ENCODE assay signal across 2 cellular contexts in genomic region chr5:141960449-141961323, GRCh38.
TF ChIP-seq lines count a peak whose summit lies in the region.

No MANE protein-coding gene starts in this region.

TF ChIP-seq in IMR-90, 13 proteins besides CTCF, POLR2A, EP300 and RAD21:
- TF ChIP-seq SMC3 (IDR thresholded peaks at IDR 0.05; ENCODE audit: low read depth, low read length) (peak; percentile 94), RCOR1 (IDR thresholded peaks at IDR 0.05; ENCODE audit: insufficient replicate concordance, low read length) (no peak), MXI1 (IDR thresholded peaks at IDR 0.05; ENCODE audit: borderline replicate concordance, low read depth, low read length) (no peak), MAFK (IDR thresholded peaks at IDR 0.05; ENCODE audit: low read depth, low read length) (no peak), MAZ (IDR thresholded peaks at IDR 0.05; ENCODE audit: borderline replicate concordance, low read depth, low read length) (peak; percentile 60), USF2 (IDR thresholded peaks at IDR 0.05; ENCODE audit: low read depth, low read length) (no peak), FOS (IDR thresholded peaks at IDR 0.05; ENCODE audit: low read depth, low read length) (no peak), CHD1 (IDR thresholded peaks at IDR 0.05; ENCODE audit: low read depth, low read length) (no peak), BHLHE40 (IDR thresholded peaks at IDR 0.05; ENCODE audit: low read depth, low read length) (no peak)
- TF ChIP-seq, protein P1, sequence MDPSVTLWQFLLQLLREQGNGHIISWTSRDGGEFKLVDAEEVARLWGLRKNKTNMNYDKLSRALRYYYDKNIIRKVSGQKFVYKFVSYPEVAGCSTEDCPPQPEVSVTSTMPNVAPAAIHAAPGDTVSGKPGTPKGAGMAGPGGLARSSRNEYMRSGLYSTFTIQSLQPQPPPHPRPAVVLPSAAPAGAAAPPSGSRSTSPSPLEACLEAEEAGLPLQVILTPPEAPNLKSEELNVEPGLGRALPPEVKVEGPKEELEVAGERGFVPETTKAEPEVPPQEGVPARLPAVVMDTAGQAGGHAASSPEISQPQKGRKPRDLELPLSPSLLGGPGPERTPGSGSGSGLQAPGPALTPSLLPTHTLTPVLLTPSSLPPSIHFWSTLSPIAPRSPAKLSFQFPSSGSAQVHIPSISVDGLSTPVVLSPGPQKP (IDR thresholded peaks at IDR 0.05; ENCODE audit: borderline replicate concordance, low read depth, low read length), result no peak

TF ChIP-seq in neural cell, 6 proteins besides CTCF, POLR2A, EP300 and RAD21:
- TF ChIP-seq POLR2AphosphoS5 (IDR thresholded peaks at IDR 0.05) (no peak), EZH2 (IDR thresholded peaks at IDR 0.05; ENCODE audit: borderline replicate concordance, insufficient read depth, low read length, poor library complexity, severe bottlenecking) (no peak), MXI1 (conservative IDR thresholded peaks at IDR 0.05; ENCODE audit: poor library complexity, severe bottlenecking) (peak; percentile 25), SMC3 (conservative IDR thresholded peaks at IDR 0.05; ENCODE audit: poor library complexity) (peak; percentile 99), TAF1 (IDR thresholded peaks at IDR 0.05; ENCODE audit: low read depth) (no peak), REST (IDR thresholded peaks at IDR 0.05; ENCODE audit: borderline replicate concordance) (no peak)
